28 cellular contexts compared by ENCODE assay signal in genomic region chr2:171420728-171421563, GRCh38. TPM values are rescaled to one million over a fixed set of nuclear protein-coding genes. Genes with fewer than 3 reads are reported as not detected.
A peak's percentile ranks its signal among the peaks of the same experiment; 100 is the strongest.
DNase-seq lines count a peak whose midpoint lies in the region; ATAC-seq and TF ChIP-seq lines count a peak whose summit lies in the region.
"Had no signal": no experiment of that assay in that cellular context is flagged by ENCODE, and none has a peak within 500 bp of the region (broad histone marks: within the 10 kb centered on the region; RNA-seq: fewer than 3 reads in every experiment).

No MANE protein-coding gene starts in this region.

- peaks cover 15% of the 10 kb centered on the region for H3K36me3 Mint-ChIP-seq in activated naive CD4-positive, alpha-beta T cell treated with anti-CD3 and anti-CD28 coated beads, Interleukin-2, amount 50 U/mL, for 24 hours
- peaks cover 51% of the 10 kb centered on the region for H3K36me3 Mint-ChIP-seq in activated T-helper 2 cell treated with anti-CD3 and anti-CD28 coated beads, Interferon-gamma antibody, Interleukin-2, Interleukin-4, amounts not matched to agents 10 μg/mL and 5 μg/mL and 100 μg/mL, durations not matched to agents 14 hours and 24 hours and 36 hours (ENCODE audit: low read depth)
- H3K36me3 Mint-ChIP-seq in stimulated activated memory B cell treated with anti-CD40 and anti-IgM and Interleukin-4, amounts not matched to agents 10 μg/mL and 1 μg/mL and 100 μg/mL, for 72 hours, result peaks cover 50% of the 10 kb centered on the region

- no peak overlapping the region for H3K4me3 ChIP-seq in vagina
- H3K4me3 ChIP-seq: lower lobe of right lung, SJCRH30, spleen had no signal

- peaks cover 35% of the 10 kb centered on the region for H3K4me1 Mint-ChIP-seq in activated naive CD4-positive, alpha-beta T cell treated with anti-CD3 and anti-CD28 coated beads, Interleukin-2, amount 50 U/mL, for 24 hours
- H3K4me1 Mint-ChIP-seq in activated T-helper 2 cell treated with anti-CD3 and anti-CD28 coated beads, Interferon-gamma antibody, Interleukin-2, Interleukin-4, amounts not matched to agents 10 μg/mL and 5 μg/mL and 100 μg/mL, durations not matched to agents 14 hours and 24 hours and 36 hours (ENCODE audit: low read depth), result peaks cover 21% of the 10 kb centered on the region
- peaks cover 29% of the 10 kb centered on the region for H3K4me1 Mint-ChIP-seq in stimulated activated memory B cell treated with anti-CD40 and anti-IgM and Interleukin-4, amounts not matched to agents 10 μg/mL and 1 μg/mL and 100 μg/mL, for 72 hours

- no peak overlapping the region for H3K27ac ChIP-seq in vagina
- H3K27ac ChIP-seq: lower lobe of right lung, SJCRH30 had no signal

- no peaks in the 10 kb centered on the region for H3K27me3 ChIP-seq in vagina
- H3K27me3 ChIP-seq: SJCRH30, spleen had no signal

- TF ChIP-seq CTCF in vagina (IDR thresholded peaks at IDR 0.05), result no peak

- peak; percentile 67 for ATAC-seq in stimulated activated memory B cell treated with anti-CD40 and anti-IgM and Interleukin-4, amounts not matched to agents 10 μg/mL and 1 μg/mL and 100 μg/mL, for 72 hours
- ATAC-seq: esophagus mucosa, lower lobe of right lung, right cardiac atrium, T-cell had no signal

- H3K4me3 Mint-ChIP-seq in activated naive CD4-positive, alpha-beta T cell treated with anti-CD3 and anti-CD28 coated beads, Interleukin-2, amount 50 U/mL, for 24 hours, result no peak overlapping the region
- H3K4me3 Mint-ChIP-seq in activated T-helper 2 cell treated with anti-CD3 and anti-CD28 coated beads, Interferon-gamma antibody, Interleukin-2, Interleukin-4, amounts not matched to agents 10 μg/mL and 5 μg/mL and 100 μg/mL, durations not matched to agents 14 hours and 24 hours and 36 hours (ENCODE audit: low read depth), result no peak overlapping the region
- H3K4me3 Mint-ChIP-seq in stimulated activated memory B cell treated with anti-CD40 and anti-IgM and Interleukin-4, amounts not matched to agents 10 μg/mL and 1 μg/mL and 100 μg/mL, for 72 hours, result no peak overlapping the region
- H3K4me3 Mint-ChIP-seq: dendritic cell treated with granulocyte-macrophage colony-stimulating factor and Interleukin-4, amounts not matched to agents 40 ng/mL and 50 ng/mL, for 4 days; endodermal cell; H9; neural crest cell; T-cell had no signal

- no peaks in the 10 kb centered on the region for H3K27me3 Mint-ChIP-seq in activated naive CD4-positive, alpha-beta T cell treated with anti-CD3 and anti-CD28 coated beads, Interleukin-2, amount 50 U/mL, for 24 hours
- no peaks in the 10 kb centered on the region for H3K27me3 Mint-ChIP-seq in activated T-helper 2 cell treated with anti-CD3 and anti-CD28 coated beads, Interferon-gamma antibody, Interleukin-2, Interleukin-4, amounts not matched to agents 10 μg/mL and 5 μg/mL and 100 μg/mL, durations not matched to agents 14 hours and 24 hours and 36 hours (ENCODE audit: low read depth)
- no peaks in the 10 kb centered on the region for H3K27me3 Mint-ChIP-seq in stimulated activated memory B cell treated with anti-CD40 and anti-IgM and Interleukin-4, amounts not matched to agents 10 μg/mL and 1 μg/mL and 100 μg/mL, for 72 hours
- H3K27me3 Mint-ChIP-seq: dendritic cell treated with granulocyte-macrophage colony-stimulating factor and Interleukin-4, amounts not matched to agents 40 ng/mL and 50 ng/mL, for 4 days; T-cell had no signal

- peak overlapping the region; percentile 24 for H3K27ac Mint-ChIP-seq in activated naive CD4-positive, alpha-beta T cell treated with anti-CD3 and anti-CD28 coated beads, Interleukin-2, amount 50 U/mL, for 24 hours
- peak overlapping the region; percentile 9 for H3K27ac Mint-ChIP-seq in activated T-helper 2 cell treated with anti-CD3 and anti-CD28 coated beads, Interferon-gamma antibody, Interleukin-2, Interleukin-4, amounts not matched to agents 10 μg/mL and 5 μg/mL and 100 μg/mL, durations not matched to agents 14 hours and 24 hours and 36 hours
- H3K27ac Mint-ChIP-seq in stimulated activated memory B cell treated with anti-CD40 and anti-IgM and Interleukin-4, amounts not matched to agents 10 μg/mL and 1 μg/mL and 100 μg/mL, for 72 hours, result peak overlapping the region; percentile 57
- H3K27ac Mint-ChIP-seq: dendritic cell treated with granulocyte-macrophage colony-stimulating factor and Interleukin-4, amounts not matched to agents 40 ng/mL and 50 ng/mL, for 4 days; endodermal cell; H9; T-cell had no signal

- no peak for DNase-seq in activated naive CD4-positive, alpha-beta T cell treated with anti-CD3 and anti-CD28 coated beads, Interleukin-2, amount 50 U/mL, for 16 hours
- peak; percentile 40 for DNase-seq in OCI-M1 (lab: John Stamatoyannopoulos, UW)
- DNase-seq in activated T-helper 2 cell treated with anti-CD3 and anti-CD28 coated beads, Interferon-gamma antibody, Interleukin-2, Interleukin-4, amounts not matched to agents 10 μg/mL and 5 μg/mL and 100 μg/mL, durations not matched to agents 14 hours and 24 hours and 36 hours (ENCODE audit: low spot score), result no peak
- DNase-seq in NCI-H526 treated with DMSO at 0.1 percent for 48 hours (lab: John Stamatoyannopoulos, UW), result no peak
- DNase-seq in vagina (ENCODE audit: extremely low spot score in 2 of 2), result no peak
- DNase-seq: activated CD4-positive, alpha-beta T cell treated with anti-CD3 and anti-CD28 coated beads, Interleukin-2, amount 50 U/mL, for 1 hour; C1 segment of cervical spinal cord; Caco-2; central memory CD4-positive, alpha-beta T cell; endodermal cell; foreskin fibroblast; H9; KG1; kidney glomerular epithelial cell; lower lobe of right lung; NCI-H1417 treated with DMSO at 0.1 percent for 48 hours; NCI-H2081; NCI-H2227 treated with DMSO at 0.1 percent for 48 hours; NCI-H69; right cardiac atrium; SJCRH30; spleen; T-cell had no signal

- H3K9me3 ChIP-seq in vagina, result no peaks in the 10 kb centered on the region

- H3K9me3 Mint-ChIP-seq in activated naive CD4-positive, alpha-beta T cell treated with anti-CD3 and anti-CD28 coated beads, Interleukin-2, amount 50 U/mL, for 24 hours, result no peaks in the 10 kb centered on the region
- peaks cover 47% of the 10 kb centered on the region for H3K9me3 Mint-ChIP-seq in activated T-helper 2 cell treated with anti-CD3 and anti-CD28 coated beads, Interferon-gamma antibody, Interleukin-2, Interleukin-4, amounts not matched to agents 10 μg/mL and 5 μg/mL and 100 μg/mL, durations not matched to agents 14 hours and 24 hours and 36 hours
- peaks cover 12% of the 10 kb centered on the region for H3K9me3 Mint-ChIP-seq in stimulated activated memory B cell treated with anti-CD40 and anti-IgM and Interleukin-4, amounts not matched to agents 10 μg/mL and 1 μg/mL and 100 μg/mL, for 72 hours

- no peak for TF ChIP-seq POLR2A in vagina (IDR thresholded peaks at IDR 0.05)

- peaks cover 2% of the 10 kb centered on the region for H3K4me1 ChIP-seq in vagina
- H3K4me1 ChIP-seq: Caco-2, SJCRH30 had no signal

- H3K36me3 ChIP-seq in vagina, result no peaks in the 10 kb centered on the region
- H3K36me3 ChIP-seq: lower lobe of right lung, SJCRH30 had no signal

- intact Hi-C loops in activated T-helper 2 cell treated with anti-CD3 and anti-CD28 coated beads, Interferon-gamma antibody, Interleukin-2, Interleukin-4, amounts not matched to agents 10 μg/mL and 5 μg/mL and 100 μg/mL, durations not matched to agents 14 hours and 24 hours and 36 hours (cut with micrococcal nuclease), result no loop called here
- intact Hi-C loops in vagina (cut with DNase I), result no loop called here

RNA-seq across cellular contexts. Expression of gene METTL8, which starts 12.8 kb away (rescaled TPM):
- 38.2 and 39.9 TPM in 2 replicates for total RNA-seq in activated T-helper 2 cell treated with anti-CD3 and anti-CD28 coated beads, Interferon-gamma antibody, Interleukin-2, Interleukin-4, amounts not matched to agents 10 μg/mL and 5 μg/mL and 100 μg/mL, durations not matched to agents 14 hours and 24 hours and 36 hours
- 27.7 TPM for total RNA-seq in vagina

RNA-seq across cellular contexts. Expression of gene DCAF17, which starts 13.1 kb away (rescaled TPM):
- 22.6 and 23.7 TPM in 2 replicates for total RNA-seq in activated T-helper 2 cell treated with anti-CD3 and anti-CD28 coated beads, Interferon-gamma antibody, Interleukin-2, Interleukin-4, amounts not matched to agents 10 μg/mL and 5 μg/mL and 100 μg/mL, durations not matched to agents 14 hours and 24 hours and 36 hours
- 19.6 TPM for total RNA-seq in vagina
